Comparison of ENCODE assay signal across 8 cellular contexts in genomic region chr18:55586841-55587240, GRCh38. TPM values are rescaled to one million over a fixed set of nuclear protein-coding genes. Genes with fewer than 3 reads are reported as not detected.
A peak's percentile ranks its signal among the peaks of the same experiment; 100 is the strongest.
DNase-seq lines count a peak whose midpoint lies in the region; ATAC-seq and TF ChIP-seq lines count a peak whose summit lies in the region.

No MANE protein-coding gene starts in this region.

- no peak for TF ChIP-seq CTCF in DND-41 (IDR thresholded peaks at IDR 0.05; ENCODE audit: borderline replicate concordance, extremely low read depth, low read length, poor library complexity, severe bottlenecking)
- TF ChIP-seq CTCF in chondrocyte (IDR thresholded peaks at IDR 0.05), result no peak

- H3K27me3 Mint-ChIP-seq in chondrocyte (ENCODE audit: low read depth), result no peaks in the 10 kb centered on the region

- peak overlapping the region; percentile 85 for H3K4me3 Mint-ChIP-seq in chondrocyte (ENCODE audit: unreplicated experiment)

- peak overlapping the region; percentile 63 for H3K4me2 ChIP-seq in DND-41 (ENCODE audit: insufficient read depth, low read length)

- H3K4me1 Mint-ChIP-seq in chondrocyte (ENCODE audit: low read depth), result peaks cover 34% of the 10 kb centered on the region

- H4K20me1 ChIP-seq in DND-41 (ENCODE audit: insufficient read depth, low read length), result no peaks in the 10 kb centered on the region

- H3K9me3 Mint-ChIP-seq in chondrocyte (ENCODE audit: low read depth), result no peaks in the 10 kb centered on the region

- H3K9me3 ChIP-seq in DND-41 (ENCODE audit: insufficient read depth, low read length, severe bottlenecking), result no peaks in the 10 kb centered on the region

- DNase-seq in DND-41, result no peak
- peak; percentile 75 for DNase-seq in NCI-H146 treated with DMSO at 0.1 percent for 48 hours (lab: John Stamatoyannopoulos, UW; ENCODE audit: unreplicated experiment)
- no peak for DNase-seq in chondrocyte (ENCODE audit: low spot score)
- peak; percentile 70 for DNase-seq in myocyte (ENCODE audit: low read depth)
- DNase-seq in foreskin melanocyte, result no peak
- DNase-seq in activated CD8-positive, alpha-beta memory T cell treated with anti-CD3 and anti-CD28 coated beads, Interleukin-2, amount 50 U/mL, for 48 hours, result no peak

- H3K4me3 ChIP-seq in DND-41 (ENCODE audit: low read depth in 1 of 2, low read length in 2 of 2), result peak overlapping the region in 1 of 2 experiments; percentile 63; a peak in 2 of 4 replicates

- peaks cover 4% of the 10 kb centered on the region; the same call in 1 of the 2 replicates for H3K36me3 ChIP-seq in DND-41 (ENCODE audit: insufficient read depth, low read length)

- no peaks in the 10 kb centered on the region for H3K36me3 Mint-ChIP-seq in chondrocyte (ENCODE audit: low read depth)

- peak overlapping the region; percentile 57; the same call in 1 of the 2 replicates for H3K9ac ChIP-seq in DND-41 (ENCODE audit: low read depth, low read length)

- peak overlapping the region; percentile 93 for H3K27ac Mint-ChIP-seq in chondrocyte (ENCODE audit: unreplicated experiment)

- H3K79me2 ChIP-seq in DND-41 (ENCODE audit: insufficient read depth, low read length), result peaks cover 15% of the 10 kb centered on the region

- peak overlapping the region; percentile 64; the same call in 1 of the 2 replicates for H2AFZ ChIP-seq in DND-41 (ENCODE audit: low read depth, low read length)

- H3K4me1 ChIP-seq in DND-41 (ENCODE audit: insufficient read depth, low read length), result peaks cover 32% of the 10 kb centered on the region

- no peak overlapping the region for H3K27ac ChIP-seq in DND-41 (ENCODE audit: low read length)

- ATAC-seq in DND-41 (ENCODE audit: insufficient read depth, low read depth) (no peak), GM19328 (IDR thresholded peaks at IDR 0.05; ENCODE audit: unreplicated experiment) (no peak), HG03108 (IDR thresholded peaks at IDR 0.05; ENCODE audit: unreplicated experiment) (no peak)

- H3K27me3 ChIP-seq in DND-41 (ENCODE audit: insufficient read depth, low read length, poor library complexity), result no peaks in the 10 kb centered on the region

RNA-seq across cellular contexts. Expression of gene TCF4, which starts 1.2 kb away (rescaled TPM):
- total RNA-seq in chondrocyte (36.8 to 91.8 TPM (median 46.6 TPM) in 3 replicates), myocyte (48.1 and 52.6 TPM in 2 replicates)
- polyA plus RNA-seq in myocyte (2012), result 30.5 TPM

Comparison
In these comparisons a context has a peak if more than half of its experiments do, and no peak if none do; other contexts are left out.
1. DNase-seq: peak in NCI-H146 treated with DMSO at 0.1 percent for 48 hours (single experiment) and myocyte (single experiment); none in DND-41 (single experiment), chondrocyte (single experiment), foreskin melanocyte (single experiment) and activated CD8-positive, alpha-beta memory T cell treated with anti-CD3 and anti-CD28 coated beads, Interleukin-2, amount 50 U/mL, for 48 hours (single experiment).